ENCODE assay signal across 1 cellular context in the genomic region with DNA sequence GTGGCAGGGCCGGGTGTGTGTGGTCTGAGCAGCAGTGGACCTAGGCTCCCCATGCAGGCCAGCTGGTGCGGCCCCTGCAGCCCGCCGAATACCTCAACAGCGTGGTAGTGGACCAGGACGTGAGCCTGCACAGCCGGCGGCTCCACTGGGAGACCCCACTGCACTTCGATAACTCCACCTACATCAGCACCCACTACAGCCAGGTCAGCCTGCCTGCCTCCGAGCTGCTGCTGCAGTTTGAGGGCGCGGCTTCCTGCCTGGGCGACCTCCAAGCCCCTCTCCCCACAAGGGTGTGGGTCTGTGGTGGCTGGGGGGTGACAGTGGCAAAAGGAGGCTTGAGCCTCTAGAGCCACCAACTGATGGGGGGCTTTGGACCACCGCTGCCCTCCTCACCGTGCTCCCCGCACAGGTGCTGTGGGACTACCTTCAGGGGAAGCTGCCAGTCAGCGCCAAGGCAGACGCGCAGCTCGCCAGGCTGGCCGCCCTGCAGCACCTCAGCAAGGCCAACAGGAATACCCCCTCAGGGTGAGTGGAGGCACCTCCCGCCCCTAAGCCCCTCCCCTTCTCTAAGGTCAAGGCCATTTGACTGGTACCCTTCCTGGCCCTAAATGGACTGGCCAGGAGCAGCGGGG.
A peak's percentile ranks its signal among the peaks of the same experiment; 100 is the strongest.
TF ChIP-seq lines count a peak whose summit lies in the region.

No MANE protein-coding gene starts in this region.

TF ChIP-seq in HepG2, 621 proteins besides CTCF, POLR2A, EP300 and RAD21:
- TF ChIP-seq ZNF768 (CRISPR knock-in tag; IDR thresholded peaks at IDR 0.05) (peak; percentile 17; the same call in 1 of the 2 replicates), GLMP (CRISPR knock-in tag; IDR thresholded peaks at IDR 0.05; ENCODE audit: borderline replicate concordance) (no peak), ZNF263 (CRISPR knock-in tag; IDR thresholded peaks at IDR 0.05) (peak; percentile 60; the same call in 1 of the 2 replicates), AGO2 (optimal IDR thresholded peaks at IDR 0.05; ENCODE audit: low read depth, low read length) (peak; percentile 88)
- TF ChIP-seq, protein P1, sequence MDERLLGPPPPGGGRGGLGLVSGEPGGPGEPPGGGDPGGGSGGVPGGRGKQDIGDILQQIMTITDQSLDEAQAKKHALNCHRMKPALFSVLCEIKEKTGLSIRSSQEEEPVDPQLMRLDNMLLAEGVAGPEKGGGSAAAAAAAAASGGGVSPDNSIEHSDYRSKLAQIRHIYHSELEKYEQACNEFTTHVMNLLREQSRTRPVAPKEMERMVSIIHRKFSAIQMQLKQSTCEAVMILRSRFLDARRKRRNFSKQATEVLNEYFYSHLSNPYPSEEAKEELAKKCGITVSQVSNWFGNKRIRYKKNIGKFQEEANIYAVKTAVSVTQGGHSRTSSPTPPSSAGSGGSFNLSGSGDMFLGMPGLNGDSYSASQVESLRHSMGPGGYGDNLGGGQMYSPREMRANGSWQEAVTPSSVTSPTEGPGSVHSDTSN (CRISPR knock-in tag; IDR thresholded peaks at IDR 0.05), result no peak
